Comparison of ENCODE assay signal across 11 cellular contexts in the genomic region with DNA sequence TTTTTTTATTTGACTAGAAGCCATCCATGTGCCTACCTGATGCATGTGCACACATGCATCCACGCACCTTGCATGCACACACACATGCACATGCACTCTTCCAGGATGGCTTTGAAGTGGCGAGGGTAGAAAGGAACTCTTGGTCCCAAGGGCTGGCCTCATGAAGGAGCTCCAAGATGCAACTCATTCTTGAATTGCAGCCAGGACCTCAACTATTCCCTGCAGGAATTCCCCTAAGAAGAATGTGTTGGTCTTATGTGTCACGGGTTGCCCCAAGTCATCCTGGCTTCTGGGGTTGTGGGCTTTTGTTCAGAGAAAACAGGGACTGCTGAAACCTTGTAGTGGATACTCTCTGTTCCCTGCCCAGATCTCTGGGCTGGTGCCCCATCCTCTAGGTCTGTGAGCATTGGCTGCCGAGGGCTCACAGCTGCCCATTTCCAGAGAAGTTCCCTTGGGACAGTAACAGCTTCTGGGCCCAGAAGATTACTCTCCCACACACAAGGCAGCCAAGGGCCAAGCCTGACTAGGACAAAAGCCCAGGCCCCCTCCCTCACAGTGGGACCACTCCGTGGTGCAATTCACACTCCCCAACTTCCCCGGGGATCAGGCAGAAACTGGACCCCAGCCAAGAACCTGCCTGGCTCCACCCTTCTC.
DNase-seq lines count a peak whose midpoint lies in the region; ATAC-seq and TF ChIP-seq lines count a peak whose summit lies in the region.
"Had no signal": no experiment of that assay in that cellular context is flagged by ENCODE, and none has a peak within 500 bp of the region (broad histone marks: within the 10 kb centered on the region; RNA-seq: fewer than 3 reads in every experiment).

No MANE protein-coding gene starts in this region.

- 53% methylated on average over 5 of the region's 6 CpGs for WGBS in esophagus muscularis mucosa

- no peak overlapping the region for H3K4me3 Mint-ChIP-seq in osteocyte (ENCODE audit: unreplicated experiment)
- no peak overlapping the region for H3K4me3 Mint-ChIP-seq in activated CD8-positive, alpha-beta T cell treated with anti-CD3 and anti-CD28 coated beads, Interleukin-2, amount 10 ng/mL, durations not matched to agents 7 days and 5 days

- DNase-seq in AG20443 (ENCODE audit: low spot score) (peak; percentile 68), NCI-H446 treated with DMSO at 0.1 percent for 48 hours (lab: John Stamatoyannopoulos, UW) (peak; percentile 53), esophagus muscularis mucosa (ENCODE audit: extremely low spot score) (no peak), osteocyte (ENCODE audit: extremely low spot score, unreplicated experiment) (peak; percentile 91), HUDEP-2 (lab: John Stamatoyannopoulos, UW; ENCODE audit: unreplicated experiment in 76 of 76) (no peak)
- DNase-seq in activated CD8-positive, alpha-beta T cell treated with anti-CD3 and anti-CD28 coated beads, Interleukin-2, amount 10 ng/mL, durations not matched to agents 7 days and 5 days = no peak
- DNase-seq: activated CD4-positive, alpha-beta T cell treated with anti-CD3 and anti-CD28 coated beads for 1 hour; adrenal gland; DMS79 treated with DMSO at 0.1 percent for 48 hours had no signal

- peak overlapping the region; percentile 93 for H3K27ac Mint-ChIP-seq in osteocyte (ENCODE audit: unreplicated experiment)
- no peak overlapping the region for H3K27ac Mint-ChIP-seq in activated CD8-positive, alpha-beta T cell treated with anti-CD3 and anti-CD28 coated beads, Interleukin-2, amount 10 ng/mL, durations not matched to agents 7 days and 5 days

- no peaks in the 10 kb centered on the region for H3K36me3 Mint-ChIP-seq in osteocyte (ENCODE audit: unreplicated experiment)
- H3K36me3 Mint-ChIP-seq in activated CD8-positive, alpha-beta T cell treated with anti-CD3 and anti-CD28 coated beads, Interleukin-2, amount 10 ng/mL, durations not matched to agents 7 days and 5 days (ENCODE audit: low read depth) = no peaks in the 10 kb centered on the region

- no peaks in the 10 kb centered on the region for H3K36me3 ChIP-seq in esophagus muscularis mucosa
- H3K36me3 ChIP-seq: adrenal gland had no signal

- ATAC-seq in activated CD8-positive, alpha-beta T cell treated with anti-CD3 and anti-CD28 coated beads, Interleukin-2, amount 10 ng/mL, durations not matched to agents 7 days and 5 days = no peak
- no peak for ATAC-seq in GM21529 (IDR thresholded peaks at IDR 0.05; ENCODE audit: unreplicated experiment)
- ATAC-seq in HG02623 (IDR thresholded peaks at IDR 0.05; ENCODE audit: unreplicated experiment) = no peak

- H3K9me3 Mint-ChIP-seq in osteocyte (ENCODE audit: unreplicated experiment) = no peaks in the 10 kb centered on the region
- no peaks in the 10 kb centered on the region for H3K9me3 Mint-ChIP-seq in activated CD8-positive, alpha-beta T cell treated with anti-CD3 and anti-CD28 coated beads, Interleukin-2, amount 10 ng/mL, durations not matched to agents 7 days and 5 days (ENCODE audit: insufficient read depth)

- H3K27me3 Mint-ChIP-seq in osteocyte (ENCODE audit: unreplicated experiment) = no peaks in the 10 kb centered on the region
- peaks cover 19% of the 10 kb centered on the region for H3K27me3 Mint-ChIP-seq in activated CD8-positive, alpha-beta T cell treated with anti-CD3 and anti-CD28 coated beads, Interleukin-2, amount 10 ng/mL, durations not matched to agents 7 days and 5 days (ENCODE audit: low read depth)

- H3K27ac ChIP-seq in esophagus muscularis mucosa (replicated peaks in 1 of 4) = peak overlapping the region in 3 of 4 donors; percentile 5 to 42 (median 37)

- no peak for TF ChIP-seq POLR2A in esophagus muscularis mucosa (IDR thresholded peaks at IDR 0.05; ENCODE audit: low read depth)

- H3K4me1 Mint-ChIP-seq in osteocyte (ENCODE audit: unreplicated experiment) = peaks cover 70% of the 10 kb centered on the region
- peaks cover 5% of the 10 kb centered on the region for H3K4me1 Mint-ChIP-seq in activated CD8-positive, alpha-beta T cell treated with anti-CD3 and anti-CD28 coated beads, Interleukin-2, amount 10 ng/mL, durations not matched to agents 7 days and 5 days (ENCODE audit: low read depth)

- peaks cover 4 to 25% (median 17%) of the 10 kb centered on the region in 4 donors for H3K4me1 ChIP-seq in esophagus muscularis mucosa

- no peaks in the 10 kb centered on the region for H3K9me3 ChIP-seq in esophagus muscularis mucosa
- H3K9me3 ChIP-seq: adrenal gland had no signal

- intact Hi-C loops in esophagus muscularis mucosa (cut with DNase I) = no loop called here

- TF ChIP-seq CTCF in esophagus muscularis mucosa (IDR thresholded peaks at IDR 0.05) (no peak), osteocyte (IDR thresholded peaks at IDR 0.05) (no peak)

- TF ChIP-seq EP300 in esophagus muscularis mucosa (IDR thresholded peaks at IDR 0.05) = no peak

- POLR2A ChIA-PET in activated CD8-positive, alpha-beta T cell treated with anti-CD3 and anti-CD28 coated beads, Interleukin-2, amount 10 ng/mL, durations not matched to agents 7 days and 5 days (lab: Charles Lee) = no interaction called here

- H3K4me3 ChIP-seq in esophagus muscularis mucosa = no peak overlapping the region
- H3K4me3 ChIP-seq: adrenal gland had no signal

- no peaks in the 10 kb centered on the region for H3K27me3 ChIP-seq in esophagus muscularis mucosa
- H3K27me3 ChIP-seq: adrenal gland had no signal

- CTCF ChIA-PET in activated CD8-positive, alpha-beta T cell treated with anti-CD3 and anti-CD28 coated beads, Interleukin-2, amount 10 ng/mL, durations not matched to agents 7 days and 5 days (lab: Charles Lee) = no interaction called here

Comparison
In these comparisons a context has a peak if more than half of its experiments do, and no peak if none do; other contexts are left out.
1. DNase-seq: peak in AG20443 (single experiment), NCI-H446 treated with DMSO at 0.1 percent for 48 hours (single experiment) and osteocyte (single experiment); none in esophagus muscularis mucosa (single experiment), activated CD8-positive, alpha-beta T cell treated with anti-CD3 and anti-CD28 coated beads, Interleukin-2, amount 10 ng/mL, durations not matched to agents 7 days and 5 days (single experiment) and HUDEP-2 (0 of 76).